ENCODE assay signal across 8 cellular contexts in the genomic region with DNA sequence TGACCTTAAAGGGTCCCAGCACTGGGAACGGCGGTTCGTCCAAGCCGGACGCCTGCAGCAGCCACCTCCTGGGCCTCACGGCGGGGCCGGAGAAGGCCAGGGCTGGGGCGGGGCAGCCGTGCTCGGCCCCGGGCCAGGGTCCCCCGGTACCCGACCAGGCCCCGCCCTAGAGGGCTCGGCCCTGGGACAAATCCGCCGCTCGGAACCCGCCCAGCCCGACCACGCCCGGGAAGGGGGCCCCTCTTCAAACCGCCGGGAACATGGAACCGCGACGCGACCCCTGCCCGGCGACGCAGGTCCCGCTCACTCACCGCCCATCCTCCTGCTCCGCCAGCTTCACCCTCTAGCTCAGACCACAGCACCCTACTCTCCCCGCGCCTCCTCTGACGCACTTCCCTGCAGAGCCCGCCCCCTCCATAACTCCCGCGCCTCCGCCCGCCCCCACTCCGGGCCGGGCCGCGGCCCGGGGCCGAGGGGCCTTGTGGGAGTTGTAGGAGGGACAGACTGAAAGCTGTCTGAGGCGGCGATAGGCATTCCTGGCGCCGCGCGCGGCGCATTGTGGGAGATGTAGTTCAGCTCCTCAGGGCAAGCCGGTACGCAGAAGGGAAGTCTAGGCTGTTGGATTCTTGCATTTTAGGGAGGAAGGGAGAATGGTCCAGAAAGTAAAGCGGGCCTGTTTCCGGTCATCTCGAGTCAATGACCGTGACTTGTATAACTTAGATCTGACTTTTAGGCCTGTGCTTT. TPM values are rescaled to one million over a fixed set of nuclear protein-coding genes. Genes with fewer than 3 reads are reported as not detected.
DNase-seq lines count a peak whose midpoint lies in the region; ATAC-seq and TF ChIP-seq lines count a peak whose summit lies in the region.

A gene (minus strand): TSS at position 365 of the 744 bp plus-strand sequence. CDS start 1,478 bp downstream, outside the sequence.

- intact Hi-C loops in T-helper 1 cell treated with Interleukin-12 subunit alpha and Interleukin-12 subunit beta and Interleukin-4 antibody, amounts not matched to agents 30 ng/mL and 1 ng/mL, for 36 hours (cut with micrococcal nuclease) = loop anchor here (1.0 to 10.0 kb wide), 16 partner anchors 14 to 1878 kb away; a partner anchor contains a TSS
- intact Hi-C loops in heart right ventricle (cut with DNase I) = loop anchor here in 7 of 10 donors (1.0 to 10.0 kb wide), 3 partner anchors 70 to 212 kb away; a partner anchor contains a TSS
- intact Hi-C loops in posterior cingulate gyrus (cut with DNase I) = loop anchor here (1.0 kb wide), 1 partner anchor 71 kb away; a partner anchor contains a TSS

- peak within 1 kb of the TSS; percentile 67 to 91 (median 78) for H3K4me3 ChIP-seq in heart right ventricle
- peak within 1 kb of the TSS; percentile 43 to 78 (median 76) for H3K4me3 ChIP-seq in upper lobe of left lung

- in situ Hi-C loops in GM13976 (cut with MboI; ENCODE audit: low sequenced_read_pairs, unreplicated experiment) = no loop called here

- TF ChIP-seq CTCF in GM13976 (IDR thresholded peaks at IDR 0.05; ENCODE audit: borderline replicate concordance, control extremely low read depth, extremely low read depth, insufficient read depth, missing control alignments) (no peak), heart right ventricle (IDR thresholded peaks at IDR 0.05) (no peak), upper lobe of left lung (IDR thresholded peaks at IDR 0.05) (peak in 1 of 6 experiments; percentile 18)

- peak in 2 of 4 donors; percentile 90 to 94 for TF ChIP-seq POLR2A in upper lobe of left lung (IDR thresholded peaks at IDR 0.05)

- no peak for TF ChIP-seq EP300 in upper lobe of left lung (IDR thresholded peaks at IDR 0.05)

- peaks cover 0 to 35% (median 0%) of the 10 kb centered on the region in 9 donors for H3K36me3 ChIP-seq in heart right ventricle
- H3K36me3 ChIP-seq in upper lobe of left lung = peaks cover 0 to 22% (median 0%) of the 10 kb centered on the region in 4 donors

- H3K9me3 ChIP-seq in heart right ventricle = no peaks in the 10 kb centered on the region
- H3K9me3 ChIP-seq in upper lobe of left lung = no peaks in the 10 kb centered on the region

- H3K27ac ChIP-seq in heart right ventricle (peak within 1 kb of the TSS; percentile 92 to 99 (median 96)), upper lobe of left lung (peak within 1 kb of the TSS; percentile 92 to 99 (median 96))

- DNase-seq in GM13976 (ENCODE audit: low spot score) (peak; percentile 93), NCI-H146 treated with DMSO at 0.1 percent for 48 hours (lab: John Stamatoyannopoulos, UW; ENCODE audit: unreplicated experiment) (peak; percentile 91), amniotic epithelial cell (ENCODE audit: low read depth) (peak; percentile 94), heart right ventricle (peak; percentile 98), posterior cingulate gyrus (peak; percentile 96 to 100 (median 98)), upper lobe of left lung (peak; percentile 99 to 100)

- H3K4me1 ChIP-seq in heart right ventricle (peaks cover 0 to 41% (median 18%) of the 10 kb centered on the region in 9 donors), upper lobe of left lung (peaks cover 12 to 27% (median 18%) of the 10 kb centered on the region in 4 donors)

- ATAC-seq in HG02870 (IDR thresholded peaks at IDR 0.05; ENCODE audit: unreplicated experiment) (peak; percentile 80), heart right ventricle (peak; percentile 99 to 100 (median 100)), upper lobe of left lung (ENCODE audit: low FRiP score in 2 of 2) (peak; percentile 100)

- H3K27me3 ChIP-seq in heart right ventricle = peaks cover 0 to under 1% (median 0%) of the 10 kb centered on the region in 7 donors
- H3K27me3 ChIP-seq in upper lobe of left lung = no peaks in the 10 kb centered on the region

- 0% methylated on average over 60 to 63 of the region's 63 CpGs for WGBS in heart right ventricle, 2 donors
- 0 to 1% methylated on average over 9 to 56 of the region's 63 CpGs for WGBS in upper lobe of left lung, 2 donors

RNA-seq across cellular contexts. Expression of the gene that starts here (rescaled TPM):
- total RNA-seq in T-helper 1 cell treated with Interleukin-12 subunit alpha and Interleukin-12 subunit beta and Interleukin-4 antibody, amounts not matched to agents 30 ng/mL and 1 ng/mL, for 36 hours = 664 and 689 TPM in 2 replicates
- total RNA-seq in heart right ventricle (10 to 100 TPM; 58.1 to 99.6 (median 75.5) TPM), upper lobe of left lung (10 to 100 TPM; 23.9 to 91.2 (median 70.1) TPM)
- polyA plus RNA-seq in heart right ventricle = 10 to 100 TPM; 55.6 to 99.9 TPM

Comparison
In these comparisons a context has a peak if more than half of its experiments do, and no peak if none do; other contexts are left out.
1. Peak in every context shown above with its lines: DNase-seq, ATAC-seq, H3K4me3 ChIP-seq and H3K27ac ChIP-seq.